ENCODE assay signal across 20 cellular contexts in the genomic region with DNA sequence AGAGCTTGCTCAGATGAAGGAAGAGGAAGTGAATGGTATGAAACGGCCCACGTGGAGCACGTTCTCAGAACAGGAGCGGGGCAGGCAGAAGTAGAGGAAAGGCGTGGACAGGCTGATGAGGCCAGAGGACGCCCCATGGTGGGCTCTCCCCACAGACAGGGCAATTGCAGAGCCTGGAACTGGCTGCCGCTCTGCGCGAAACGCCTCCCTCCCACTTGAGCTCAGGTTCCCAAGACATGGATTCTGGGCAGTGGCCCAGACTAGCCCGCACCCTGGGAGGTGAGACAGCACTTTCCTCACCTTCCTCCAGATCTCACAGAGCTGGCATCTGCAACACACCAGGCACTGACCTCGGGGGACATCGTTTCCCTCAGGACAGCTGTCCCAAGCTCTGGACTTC.
"Had no signal": no experiment of that assay in that cellular context is flagged by ENCODE, and none has a peak within 500 bp of the region (broad histone marks: within the 10 kb centered on the region; RNA-seq: fewer than 3 reads in every experiment).

No MANE protein-coding gene starts in this region.

- H3K27me3 ChIP-seq: right lobe of liver, vagina had no signal

- H3K27ac ChIP-seq: parathyroid adenoma, right lobe of liver, skin epidermis, vagina, VCaP had no signal

- H3K9me3 ChIP-seq: right lobe of liver, vagina had no signal

- H3K9ac ChIP-seq: parathyroid adenoma had no signal

- H3K4me1 ChIP-seq: parathyroid adenoma, right lobe of liver, vagina had no signal

- ATAC-seq: activated T-cell treated with anti-CD3 and anti-CD28 coated beads, Interleukin-2, amount 50 U/mL, for 4 hours; right lobe of liver; stimulated activated effector memory CD8-positive, alpha-beta T cell treated with anti-CD3 and anti-CD28 coated beads, Interleukin-12 subunit alpha, Interleukin-12 subunit beta, amount 100 ng/mL, for 72 hours; stimulated activated naive CD8-positive, alpha-beta T cell treated with anti-CD3 and anti-CD28 coated beads, Interleukin-15, amount 100 ng/mL, for 72 hours; T-cell had no signal

- FAIRE-seq: bronchial epithelial cell, endometrium had no signal

- H3K36me3 ChIP-seq: right lobe of liver, vagina had no signal

- DNase-seq: activated CD8-positive, alpha-beta memory T cell treated with anti-CD3 and anti-CD28 coated beads, Interleukin-2, amount 50 U/mL, for 4 hours; activated naive CD4-positive, alpha-beta T cell treated with Interleukin-2 at 50 U/mL for 16 hours; activated T-cell treated with anti-CD3 and anti-CD28 coated beads, Interleukin-2, amount 50 U/mL, for 4 hours; amygdala; cerebellar nuclear complex; cortex of kidney; kidney glomerular epithelial cell; nucleus accumbens; stimulated activated CD4-positive, alpha-beta T cell treated with anti-CD3 and anti-CD28 coated beads, Interleukin-2, amount 100 ng/mL, for 24 hours; stimulated activated naive CD8-positive, alpha-beta T cell treated with anti-CD3 and anti-CD28 coated beads, Interleukin-15, amount 100 ng/mL, for 72 hours; T-cell; trophoblast cell had no signal

- H3K4me3 ChIP-seq: right lobe of liver, skin epidermis, vagina had no signal
